In the genomic region with DNA sequence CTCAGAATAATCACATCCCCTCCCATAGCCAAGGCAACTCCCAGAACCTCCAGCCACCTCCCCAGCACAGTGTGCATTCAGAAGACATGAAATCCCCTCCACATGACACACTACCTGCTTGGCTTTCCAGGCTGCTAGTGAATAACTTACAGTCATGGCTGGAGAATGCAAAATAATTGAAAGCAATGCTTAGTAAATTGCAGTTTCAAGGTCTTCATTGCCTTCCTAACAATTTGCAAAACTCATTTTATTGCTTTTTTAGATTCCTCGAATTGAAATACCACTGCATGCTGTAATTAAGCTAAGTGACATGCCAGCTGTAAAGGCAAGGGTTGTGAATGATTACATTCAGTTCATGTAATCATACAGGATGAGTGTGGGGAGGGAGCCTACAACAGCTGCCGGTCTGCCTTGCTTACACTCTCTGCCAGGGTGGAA, we compare ENCODE assay signal across 21 cellular contexts. TPM values are rescaled to one million over a fixed set of nuclear protein-coding genes. Genes with fewer than 3 reads are reported as not detected.
A peak's percentile ranks its signal among the peaks of the same experiment; 100 is the strongest.
DNase-seq lines count a peak whose midpoint lies in the region; ATAC-seq and TF ChIP-seq lines count a peak whose summit lies in the region.
"Had no signal": no experiment of that assay in that cellular context is flagged by ENCODE, and none has a peak within 500 bp of the region (broad histone marks: within the 10 kb centered on the region; RNA-seq: fewer than 3 reads in every experiment).

No MANE protein-coding gene starts in this region.

- H3K9me2 ChIP-seq in PC-3 (replicated peaks; ENCODE audit: low read length): no peaks in the 10 kb centered on the region

- no peak for TF ChIP-seq CTCF in PC-3 (conservative IDR thresholded peaks at IDR 0.05; ENCODE audit: low read depth, low read length)

- intact Hi-C loops in PC-3 (cut with micrococcal nuclease): loop anchor here (2.0 kb wide), 1 partner anchor 35 kb away; a partner anchor contains a TSS

- no peaks in the 10 kb centered on the region for H3K9me3 Mint-ChIP-seq in activated naive CD4-positive, alpha-beta T cell treated with anti-CD3 and anti-CD28 coated beads, Interleukin-2, amount 50 U/mL, for 72 hours
- H3K9me3 Mint-ChIP-seq: activated CD4-positive, alpha-beta memory T cell treated with anti-CD3 and anti-CD28 coated beads, Interleukin-2, amount 10 ng/mL, durations not matched to agents 7 days and 5 days had no signal

- H3K9ac ChIP-seq in PC-3 (ENCODE audit: low read length): no peak overlapping the region

- H3F3A ChIP-seq in PC-3 (ENCODE audit: low read length, unreplicated experiment): no peaks in the 10 kb centered on the region

- CTCF ChIA-PET in PC-3 (lab: Charles Lee): interaction anchor here (0.8 to 2.0 kb wide), 2 partner anchors 28 to 34 kb away, joined by 3 to 8 read pairs; no protein-coding TSS in a partner anchor

- peak overlapping the region; percentile 32 for H3K27ac ChIP-seq in PC-3 (ENCODE audit: low read length)
- H3K27ac ChIP-seq: left lung, PC-9 had no signal

- no peak overlapping the region for H3K4me3 ChIP-seq in PC-3 (ENCODE audit: low read length)
- H3K4me3 ChIP-seq: GM12878, left lung, PC-9 had no signal

- no peaks in the 10 kb centered on the region for H3K36me3 ChIP-seq in PC-3 (ENCODE audit: low read depth, low read length)
- H3K36me3 ChIP-seq: left lung had no signal

- POLR2A ChIA-PET in PC-3 (lab: Charles Lee; ENCODE audit: unreplicated experiment): interaction anchor here (0.6 to 1.5 kb wide), 2 partner anchors 29 to 60 kb away, joined by 3 to 4 read pairs; a partner anchor contains a TSS

- H3K79me2 ChIP-seq in PC-3 (ENCODE audit: low read length): no peaks in the 10 kb centered on the region

- ATAC-seq in PC-3: peak; percentile 32
- no peak for ATAC-seq in activated naive CD4-positive, alpha-beta T cell treated with anti-CD3 and anti-CD28 coated beads, Interleukin-2, amount 50 U/mL, for 72 hours
- ATAC-seq: left lung had no signal

- no peaks in the 10 kb centered on the region for H3K27me3 ChIP-seq in PC-3 (ENCODE audit: low read length)

- H3K9me3 ChIP-seq in PC-3 (ENCODE audit: low read length): no peaks in the 10 kb centered on the region
- H3K9me3 ChIP-seq: left lung had no signal

- DNase-seq in AG08396 (ENCODE audit: low spot score): peak; percentile 33
- peak; percentile 45 for DNase-seq in GM04503 (ENCODE audit: low read depth)
- DNase-seq in PC-3: peak; percentile 54
- DNase-seq in kidney tubule cell (ENCODE audit: low spot score): peak; percentile 83
- DNase-seq in activated naive CD4-positive, alpha-beta T cell treated with anti-CD3 and anti-CD28 coated beads, Interleukin-2, amount 50 U/mL, for 72 hours (ENCODE audit: low spot score in 2 of 2): no peak
- no peak for DNase-seq in activated effector memory CD4-positive, alpha-beta T cell treated with Interleukin-2 at 50 U/mL for 16 hours
- DNase-seq in amygdala (lab: John Stamatoyannopoulos, UW): no peak
- no peak for DNase-seq in iPS-NIHi11 (ENCODE audit: low spot score)
- DNase-seq: activated CD4-positive, alpha-beta memory T cell treated with anti-CD3 and anti-CD28 coated beads, Interleukin-2, amount 10 ng/mL, durations not matched to agents 7 days and 5 days; C1 segment of cervical spinal cord; central memory CD4-positive, alpha-beta T cell; left lung; NCI-H526; PC-9; stimulated activated CD4-positive, alpha-beta T cell treated with anti-CD3 and anti-CD28 coated beads, Interleukin-4, amount 100 ng/mL, for 1 hour; SW 1271 had no signal

- H3K36me3 Mint-ChIP-seq in activated naive CD4-positive, alpha-beta T cell treated with anti-CD3 and anti-CD28 coated beads, Interleukin-2, amount 50 U/mL, for 72 hours: peaks cover 0 to 9% of the 10 kb centered on the region in 2 donors

- peak overlapping the region; percentile 69 for H2AFZ ChIP-seq in PC-3 (ENCODE audit: low read length)
- H2AFZ ChIP-seq: PC-9 had no signal

- no peak overlapping the region for H3K27ac Mint-ChIP-seq in activated naive CD4-positive, alpha-beta T cell treated with anti-CD3 and anti-CD28 coated beads, Interleukin-2, amount 50 U/mL, for 72 hours
- H3K27ac Mint-ChIP-seq: activated CD4-positive, alpha-beta memory T cell treated with anti-CD3 and anti-CD28 coated beads, Interleukin-2, amount 10 ng/mL, durations not matched to agents 7 days and 5 days had no signal

- no TSS peak for BruUV-seq in PC-3 (replicated peaks; lab: Mats Ljungman, UMichigan)

- peak overlapping the region; percentile 14; the same call in 1 of the 2 replicates for H3K4me2 ChIP-seq in PC-3 (ENCODE audit: low read length)
- H3K4me2 ChIP-seq: PC-9 had no signal

- peaks cover 55% of the 10 kb centered on the region for H3K4me1 ChIP-seq in PC-3 (ENCODE audit: insufficient read depth, low read length)

- no peaks in the 10 kb centered on the region for H4K20me1 ChIP-seq in PC-3 (ENCODE audit: low read length)

RNA-seq across cellular contexts. Expression of a gene that starts 29.0 kb away (rescaled TPM):
- 80.8 and 96.5 TPM in 2 replicates for total RNA-seq in PC-3 (2014; rRNA removed)
- total RNA-seq in activated naive CD4-positive, alpha-beta T cell treated with anti-CD3 and anti-CD28 coated beads, Interleukin-2, amount 50 U/mL, for 72 hours: not detected
- total RNA-seq: activated CD4-positive, alpha-beta memory T cell treated with anti-CD3 and anti-CD28 coated beads, Interleukin-2, amount 10 ng/mL, durations not matched to agents 7 days and 5 days; left lung; osteocyte; PC-9; skeletal muscle tissue; temporal lobe had no signal

RNA-seq across cellular contexts. Expression of a gene that starts 34.6 kb away (rescaled TPM):
- 44.1 and 51.4 TPM in 2 replicates for total RNA-seq in PC-3 (2014; rRNA removed)
- total RNA-seq in activated naive CD4-positive, alpha-beta T cell treated with anti-CD3 and anti-CD28 coated beads, Interleukin-2, amount 50 U/mL, for 72 hours: not detected
- total RNA-seq: activated CD4-positive, alpha-beta memory T cell treated with anti-CD3 and anti-CD28 coated beads, Interleukin-2, amount 10 ng/mL, durations not matched to agents 7 days and 5 days; fibroblast of villous mesenchyme; GM12878; left lung; osteocyte; PC-9; skeletal muscle tissue; temporal lobe had no signal

RNA-seq across cellular contexts. Expression of a gene that starts 35.2 kb away (rescaled TPM):
- total RNA-seq in PC-3 (2014; rRNA removed): 33.5 and 44.4 TPM in 2 replicates
- total RNA-seq in activated naive CD4-positive, alpha-beta T cell treated with anti-CD3 and anti-CD28 coated beads, Interleukin-2, amount 50 U/mL, for 72 hours: not detected
- total RNA-seq: activated CD4-positive, alpha-beta memory T cell treated with anti-CD3 and anti-CD28 coated beads, Interleukin-2, amount 10 ng/mL, durations not matched to agents 7 days and 5 days; fibroblast of villous mesenchyme; GM12878; left lung; osteocyte; PC-9; skeletal muscle tissue; temporal lobe had no signal

RNA-seq across cellular contexts. Expression of a gene that starts 59.5 kb away (rescaled TPM):
- total RNA-seq in PC-3 (2014; rRNA removed): 0.29 and 0.40 TPM in 2 replicates
- not detected for total RNA-seq in activated naive CD4-positive, alpha-beta T cell treated with anti-CD3 and anti-CD28 coated beads, Interleukin-2, amount 50 U/mL, for 72 hours
- total RNA-seq: activated CD4-positive, alpha-beta memory T cell treated with anti-CD3 and anti-CD28 coated beads, Interleukin-2, amount 10 ng/mL, durations not matched to agents 7 days and 5 days; osteocyte; PC-9; skeletal muscle tissue had no signal

Comparison
In these comparisons a context has a peak if more than half of its experiments do, and no peak if none do; other contexts are left out.
1. DNase-seq: peak in AG08396 (single experiment), GM04503 (single experiment), PC-3 (single experiment) and kidney tubule cell (single experiment); none in activated naive CD4-positive, alpha-beta T cell treated with anti-CD3 and anti-CD28 coated beads, Interleukin-2, amount 50 U/mL, for 72 hours (0 of 2), activated effector memory CD4-positive, alpha-beta T cell treated with Interleukin-2 at 50 U/mL for 16 hours (single experiment), amygdala (0 of 56) and iPS-NIHi11 (single experiment).
2. RNA of a gene that starts 29.0 kb away (total RNA-seq): 80.8 to 96.5 TPM in PC-3; not detected in activated naive CD4-positive, alpha-beta T cell treated with anti-CD3 and anti-CD28 coated beads, Interleukin-2, amount 50 U/mL, for 72 hours; every median in the first group is over 10 times any median in the second.
3. RNA of a gene that starts 34.6 kb away (total RNA-seq): 44.1 to 51.4 TPM in PC-3; not detected in activated naive CD4-positive, alpha-beta T cell treated with anti-CD3 and anti-CD28 coated beads, Interleukin-2, amount 50 U/mL, for 72 hours; every median in the first group is over 10 times any median in the second.
4. RNA of a gene that starts 35.2 kb away (total RNA-seq): 33.5 to 44.4 TPM in PC-3; not detected in activated naive CD4-positive, alpha-beta T cell treated with anti-CD3 and anti-CD28 coated beads, Interleukin-2, amount 50 U/mL, for 72 hours; every median in the first group is over 10 times any median in the second.